Comparison of ENCODE assay signal across 8 cellular contexts in genomic region chr14:93114068-93114710, GRCh38. TPM values are rescaled to one million over a fixed set of nuclear protein-coding genes. Genes with fewer than 3 reads are reported as not detected.
DNase-seq lines count a peak whose midpoint lies in the region; ATAC-seq and TF ChIP-seq lines count a peak whose summit lies in the region.

No MANE protein-coding gene starts in this region.

- H3K4me1 ChIP-seq in CD4-positive, CD25-positive, alpha-beta regulatory T cell (ENCODE audit: control insufficient read depth, insufficient read depth, low read length, poor library complexity, severe bottlenecking), result peaks cover 37% of the 10 kb centered on the region
- H3K4me1 ChIP-seq in testis, result peaks cover 22% of the 10 kb centered on the region

- H3K36me3 Mint-ChIP-seq in CD4-positive, CD25-positive, alpha-beta regulatory T cell, result peaks cover 8% of the 10 kb centered on the region

- peak overlapping the region; percentile 83 to 94 (median 89) for H3K4me3 Mint-ChIP-seq in CD4-positive, CD25-positive, alpha-beta regulatory T cell

- ATAC-seq in CD4-positive, CD25-positive, alpha-beta regulatory T cell (ENCODE audit: low read depth in 2 of 2), result no peak
- ATAC-seq in left lobe of liver (peak; percentile 6), GM18868 (IDR thresholded peaks at IDR 0.05; ENCODE audit: unreplicated experiment) (no peak), HG03521 (IDR thresholded peaks at IDR 0.05; ENCODE audit: unreplicated experiment) (no peak)

- no peaks in the 10 kb centered on the region for H3K9me3 ChIP-seq in CD4-positive, CD25-positive, alpha-beta regulatory T cell (ENCODE audit: control insufficient read depth in 2 of 2, low read length in 2 of 2)
- H3K9me3 ChIP-seq in testis, result no peaks in the 10 kb centered on the region

- in situ Hi-C loops in astrocyte of the spinal cord (cut with HindIII; ENCODE audit: low sequenced_read_pairs), result no loop called here

- no peaks in the 10 kb centered on the region for H3K27me3 ChIP-seq in CD4-positive, CD25-positive, alpha-beta regulatory T cell (ENCODE audit: control insufficient read depth, insufficient read depth, low read length)
- no peaks in the 10 kb centered on the region for H3K27me3 ChIP-seq in testis

- H3K4me1 Mint-ChIP-seq in CD4-positive, CD25-positive, alpha-beta regulatory T cell, result peaks cover 8 to 38% (median 18%) of the 10 kb centered on the region in 4 donors

- H3K9me3 Mint-ChIP-seq in CD4-positive, CD25-positive, alpha-beta regulatory T cell, result peaks cover 0 to under 1% (median 0%) of the 10 kb centered on the region in 7 donors

- 14 to 22% methylated on average over 6 to 18 of the region's 18 CpGs for WGBS in testis, 2 donors

- no peaks in the 10 kb centered on the region for H3K36me3 ChIP-seq in CD4-positive, CD25-positive, alpha-beta regulatory T cell (ENCODE audit: control insufficient read depth, insufficient read depth, low read length)
- no peaks in the 10 kb centered on the region for H3K36me3 ChIP-seq in testis (ENCODE audit: low read depth, missing control alignments)

- intact Hi-C loops in testis (cut with DNase I; ENCODE audit: low total_unique reads), result no loop called here

- H3K27ac ChIP-seq in CD4-positive, CD25-positive, alpha-beta regulatory T cell (ENCODE audit: insufficient read depth, low read length, poor library complexity, severe bottlenecking), result peak overlapping the region; percentile 63
- peak overlapping the region; percentile 81 to 97 for H3K27ac ChIP-seq in testis

- DNase-seq in CD4-positive, CD25-positive, alpha-beta regulatory T cell, result peak in 1 of 3 donors; percentile 13
- DNase-seq in Jurkat, Clone E6-1 (ENCODE audit: low read depth, low spot score), result no peak
- no peak for DNase-seq in astrocyte of the spinal cord (ENCODE audit: low read depth, low spot score)
- no peak for DNase-seq in left lobe of liver (ENCODE audit: low spot score)
- DNase-seq in testis, result no peak
- DNase-seq in NCI-H2107 (lab: John Stamatoyannopoulos, UW), result no peak

- TF ChIP-seq POLR2A in testis (IDR thresholded peaks at IDR 0.05), result no peak

- TF ChIP-seq CTCF in astrocyte of the spinal cord (IDR thresholded peaks at IDR 0.05; ENCODE audit: low read depth, low read length) (no peak), testis (IDR thresholded peaks at IDR 0.05) (no peak)

- peak overlapping the region; percentile 55 to 77 (median 71) for H3K27ac Mint-ChIP-seq in CD4-positive, CD25-positive, alpha-beta regulatory T cell

- H3K4me3 ChIP-seq in CD4-positive, CD25-positive, alpha-beta regulatory T cell (ENCODE audit: low read depth, low read length), result peak overlapping the region; percentile 70
- peak overlapping the region; percentile 67 for H3K4me3 ChIP-seq in Jurkat, Clone E6-1 (ENCODE audit: low read length)
- H3K4me3 ChIP-seq in astrocyte of the spinal cord (ENCODE audit: low read depth, low read length) (peak overlapping the region; percentile 57), testis (peak overlapping the region; percentile 71 to 82)

- H3K27me3 Mint-ChIP-seq in CD4-positive, CD25-positive, alpha-beta regulatory T cell, result peaks cover 10% of the 10 kb centered on the region

RNA-seq across cellular contexts. Expression of gene ITPK1, which starts 1.5 kb away (rescaled TPM):
- 54.1 TPM for total RNA-seq in CD4-positive, CD25-positive, alpha-beta regulatory T cell
- 10 to 100 TPM; 19.5 to 24.5 (median 21.3) TPM for polyA plus RNA-seq in CD4-positive, CD25-positive, alpha-beta regulatory T cell
- polyA plus RNA-seq in Jurkat, Clone E6-1 (2012; ENCODE audit: insufficient read depth, insufficient read length), result 30.7 TPM
- total RNA-seq in left lobe of liver (61.3 TPM), testis (10 to 100 TPM; 78.3 to 90.6 TPM)
- 92.5 TPM for polyA plus RNA-seq in testis (ENCODE audit: insufficient read depth, low read depth, low replicate concordance)
